Comparison of ENCODE assay signal across 10 cellular contexts in genomic region chr7:103446046-103446520, GRCh38. TPM values are rescaled to one million over a fixed set of nuclear protein-coding genes. Genes with fewer than 3 reads are reported as not detected.
DNase-seq lines count a peak whose midpoint lies in the region; ATAC-seq and TF ChIP-seq lines count a peak whose summit lies in the region.
"Had no signal": no experiment of that assay in that cellular context is flagged by ENCODE, and none has a peak within 500 bp of the region (broad histone marks: within the 10 kb centered on the region; RNA-seq: fewer than 3 reads in every experiment).

A gene with protein sequence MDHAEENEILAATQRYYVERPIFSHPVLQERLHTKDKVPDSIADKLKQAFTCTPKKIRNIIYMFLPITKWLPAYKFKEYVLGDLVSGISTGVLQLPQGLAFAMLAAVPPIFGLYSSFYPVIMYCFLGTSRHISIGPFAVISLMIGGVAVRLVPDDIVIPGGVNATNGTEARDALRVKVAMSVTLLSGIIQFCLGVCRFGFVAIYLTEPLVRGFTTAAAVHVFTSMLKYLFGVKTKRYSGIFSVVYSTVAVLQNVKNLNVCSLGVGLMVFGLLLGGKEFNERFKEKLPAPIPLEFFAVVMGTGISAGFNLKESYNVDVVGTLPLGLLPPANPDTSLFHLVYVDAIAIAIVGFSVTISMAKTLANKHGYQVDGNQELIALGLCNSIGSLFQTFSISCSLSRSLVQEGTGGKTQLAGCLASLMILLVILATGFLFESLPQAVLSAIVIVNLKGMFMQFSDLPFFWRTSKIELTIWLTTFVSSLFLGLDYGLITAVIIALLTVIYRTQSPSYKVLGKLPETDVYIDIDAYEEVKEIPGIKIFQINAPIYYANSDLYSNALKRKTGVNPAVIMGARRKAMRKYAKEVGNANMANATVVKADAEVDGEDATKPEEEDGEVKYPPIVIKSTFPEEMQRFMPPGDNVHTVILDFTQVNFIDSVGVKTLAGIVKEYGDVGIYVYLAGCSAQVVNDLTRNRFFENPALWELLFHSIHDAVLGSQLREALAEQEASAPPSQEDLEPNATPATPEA (minus strand): TSS chr7:103446207. CDS start chr7:103421514, 24,693 bp downstream.

- H3K4me3 ChIP-seq in foreskin fibroblast (ENCODE audit: low read depth in 1 of 2, low read length in 2 of 2) (peak within 1 kb of the TSS; percentile 11 to 26), prostate gland (peak within 1 kb of the TSS; percentile 27 to 47)

- TF ChIP-seq POLR2A in prostate gland (IDR thresholded peaks at IDR 0.05): no peak
- TF ChIP-seq POLR2A in erythroblast (IDR thresholded peaks at IDR 0.05; ENCODE audit: low read length): no peak

- ATAC-seq in HG02885 (IDR thresholded peaks at IDR 0.05; ENCODE audit: poor library complexity, unreplicated experiment): peak; percentile 69

- intact Hi-C loops in prostate gland (cut with DNase I): no loop called here

- H3K27ac ChIP-seq in VCaP: peak within 1 kb of the TSS; percentile 76
- peak within 1 kb of the TSS; percentile 12 to 66 for H3K27ac ChIP-seq in prostate gland

- DNase-seq in DMS53 (lab: John Stamatoyannopoulos, UW) (peak; percentile 95), foreskin fibroblast (peak in 1 of 2 donors; percentile 10), prostate gland (ENCODE audit: low spot score) (peak; percentile 44), GM19240 (ENCODE audit: insufficient read length, low spot score) (no peak), NCI-H446 (lab: John Stamatoyannopoulos, UW) (no peak), erythroblast (lab: John Stamatoyannopoulos, UW) (no peak)

- TF ChIP-seq CTCF in VCaP (conservative IDR thresholded peaks at IDR 0.05) (no peak), foreskin fibroblast (IDR thresholded peaks at IDR 0.05; ENCODE audit: low read depth, low read length) (no peak), prostate gland (IDR thresholded peaks at IDR 0.05) (no peak)

- no peaks in the 10 kb centered on the region for H3K4me1 ChIP-seq in prostate gland (replicated peaks)

- WGBS in prostate gland: 2% methylated on average over 50 of the region's 54 CpGs

- no peaks in the 10 kb centered on the region for H3K36me3 ChIP-seq in prostate gland

- no peaks in the 10 kb centered on the region for H3K27me3 ChIP-seq in prostate gland (replicated peaks; ENCODE audit: insufficient read depth)

- H3K9me3 ChIP-seq in prostate gland: no peaks in the 10 kb centered on the region

RNA-seq across cellular contexts. Expression of the gene that starts here (rescaled TPM):
- total RNA-seq in prostate gland: 1 to 10 TPM; 1.5 to 3.9 TPM
- total RNA-seq: M059J, renal cortical epithelial cell had no signal

Comparison
In these comparisons a context has a peak if more than half of its experiments do, and no peak if none do; other contexts are left out.
1. DNase-seq: peak in DMS53 (single experiment) and prostate gland (single experiment); none in GM19240 (single experiment), NCI-H446 (0 of 2) and erythroblast (0 of 2).